13 cellular contexts compared by ENCODE assay signal in genomic region chr13:112781881-112782361, GRCh38.
A peak's percentile ranks its signal among the peaks of the same experiment; 100 is the strongest.
DNase-seq lines count a peak whose midpoint lies in the region; ATAC-seq lines count a peak whose summit lies in the region.
"Had no signal": no experiment of that assay in that cellular context is flagged by ENCODE, and none has a peak within 500 bp of the region (broad histone marks: within the 10 kb centered on the region; RNA-seq: fewer than 3 reads in every experiment).

No MANE protein-coding gene starts in this region.

- peaks cover 36% of the 10 kb centered on the region for H3K36me3 ChIP-seq in BLaER1

- DNase-seq in NCI-H69 (lab: John Stamatoyannopoulos, UW) (peak; percentile 27), globus pallidus (ENCODE audit: low spot score) (peak; percentile 81), nucleus accumbens (lab: John Stamatoyannopoulos, UW) (peak in 35 of 56 donors; percentile 22 to 80 (median 46)), NOMO-1 (lab: John Stamatoyannopoulos, UW; ENCODE audit: unreplicated experiment in 2 of 2) (no peak), HUDEP-2 (lab: John Stamatoyannopoulos, UW; ENCODE audit: unreplicated experiment in 76 of 76) (no peak)
- DNase-seq in activated CD4-positive, CD25-positive, alpha-beta regulatory T cell treated with anti-CD3 and anti-CD28 coated beads, Interleukin-2, amount 50 U/mL, for 72 hours: no peak
- DNase-seq: activated T-cell treated with anti-CD3 and anti-CD28 coated beads, Interleukin-2, amount 50 U/mL, for 48 hours; CD4-positive, CD25-positive, alpha-beta regulatory T cell; kidney; stimulated activated CD4-positive, alpha-beta T cell treated with anti-CD3 and anti-CD28 coated beads, Interleukin-12 subunit alpha, Interleukin-12 subunit beta, amount 100 ng/mL, for 4 hours; stimulated activated naive CD4-positive, alpha-beta T cell treated with Interleukin-2 at 50 U/mL for 16 hours had no signal

- H3K27me3 ChIP-seq in BLaER1: no peaks in the 10 kb centered on the region

- H3K4me3 ChIP-seq in BLaER1: no peak overlapping the region

- peaks cover 86% of the 10 kb centered on the region for H4K20me1 ChIP-seq in BLaER1

- H3K9me3 ChIP-seq in BLaER1: peaks cover 5% of the 10 kb centered on the region; the same call in 1 of the 2 replicates

- peaks cover 44% of the 10 kb centered on the region for H3K4me1 ChIP-seq in BLaER1

- H3K4me2 ChIP-seq in BLaER1: peak overlapping the region; percentile 50

- no peak for ATAC-seq in GM21381 (IDR thresholded peaks at IDR 0.05; ENCODE audit: unreplicated experiment)

- H3K9ac ChIP-seq in BLaER1: 0 out of 2 replicates have a peak overlapping the region, but pooled peaks have one; percentile 25

- no peak overlapping the region for H3K27ac ChIP-seq in BLaER1

Comparison
In these comparisons a context has a peak if more than half of its experiments do, and no peak if none do; other contexts are left out.
1. DNase-seq: peak in NCI-H69 (single experiment), globus pallidus (single experiment) and nucleus accumbens (35 of 56); none in NOMO-1 (0 of 2), HUDEP-2 (0 of 76) and activated CD4-positive, CD25-positive, alpha-beta regulatory T cell treated with anti-CD3 and anti-CD28 coated beads, Interleukin-2, amount 50 U/mL, for 72 hours (single experiment).